Comparison of ENCODE assay signal across 2 cellular contexts in the genomic region with DNA sequence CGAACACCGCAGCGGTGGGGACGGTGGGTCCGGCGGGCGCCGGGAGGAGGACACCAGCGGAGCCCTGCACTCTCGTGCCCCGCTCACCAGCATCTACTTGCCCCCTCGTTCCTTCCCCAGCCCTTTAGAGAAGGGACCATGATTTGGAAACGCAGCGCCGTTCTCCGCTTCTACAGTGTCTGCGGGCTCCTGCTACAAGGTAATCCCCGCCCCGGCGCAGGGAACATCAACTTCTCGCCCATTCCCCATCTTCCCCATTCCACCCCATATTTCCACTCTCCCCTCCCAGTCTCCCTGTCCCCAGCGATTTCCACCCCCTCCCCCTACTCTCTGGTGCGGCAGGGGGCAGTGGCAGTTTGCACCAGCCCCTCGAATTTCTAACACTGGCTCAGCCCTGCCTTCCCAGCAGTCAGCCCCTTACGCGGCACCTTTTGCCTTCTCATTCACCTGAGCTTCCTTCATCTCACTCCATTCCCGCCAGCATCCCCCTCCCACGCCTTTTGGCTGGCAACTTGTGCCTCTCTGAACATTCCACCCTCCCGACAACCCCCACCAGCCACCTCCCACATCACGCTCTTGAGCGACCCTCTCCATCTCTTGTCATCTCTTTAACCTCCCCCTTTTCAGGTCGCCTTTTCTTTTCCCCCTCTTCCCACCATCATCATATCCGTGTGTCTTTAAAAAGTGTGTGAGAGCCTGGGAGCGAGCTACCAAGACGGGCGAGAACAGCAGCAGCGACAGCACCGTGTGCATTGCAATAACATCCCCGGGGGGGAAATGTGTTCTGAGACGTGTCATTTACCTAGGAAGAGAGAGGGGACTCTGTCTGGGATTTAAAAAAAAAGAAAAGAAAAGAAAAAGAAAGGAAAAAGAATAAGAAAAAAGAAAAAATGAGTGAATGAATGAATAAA.
A peak's percentile ranks its signal among the peaks of the same experiment; 100 is the strongest.
TF ChIP-seq lines count a peak whose summit lies in the region.

No MANE protein-coding gene starts in this region.

TF ChIP-seq in HEK293, 187 proteins besides CTCF, POLR2A, EP300 and RAD21 (continued from another document):
- TF ChIP-seq, protein P1, sequence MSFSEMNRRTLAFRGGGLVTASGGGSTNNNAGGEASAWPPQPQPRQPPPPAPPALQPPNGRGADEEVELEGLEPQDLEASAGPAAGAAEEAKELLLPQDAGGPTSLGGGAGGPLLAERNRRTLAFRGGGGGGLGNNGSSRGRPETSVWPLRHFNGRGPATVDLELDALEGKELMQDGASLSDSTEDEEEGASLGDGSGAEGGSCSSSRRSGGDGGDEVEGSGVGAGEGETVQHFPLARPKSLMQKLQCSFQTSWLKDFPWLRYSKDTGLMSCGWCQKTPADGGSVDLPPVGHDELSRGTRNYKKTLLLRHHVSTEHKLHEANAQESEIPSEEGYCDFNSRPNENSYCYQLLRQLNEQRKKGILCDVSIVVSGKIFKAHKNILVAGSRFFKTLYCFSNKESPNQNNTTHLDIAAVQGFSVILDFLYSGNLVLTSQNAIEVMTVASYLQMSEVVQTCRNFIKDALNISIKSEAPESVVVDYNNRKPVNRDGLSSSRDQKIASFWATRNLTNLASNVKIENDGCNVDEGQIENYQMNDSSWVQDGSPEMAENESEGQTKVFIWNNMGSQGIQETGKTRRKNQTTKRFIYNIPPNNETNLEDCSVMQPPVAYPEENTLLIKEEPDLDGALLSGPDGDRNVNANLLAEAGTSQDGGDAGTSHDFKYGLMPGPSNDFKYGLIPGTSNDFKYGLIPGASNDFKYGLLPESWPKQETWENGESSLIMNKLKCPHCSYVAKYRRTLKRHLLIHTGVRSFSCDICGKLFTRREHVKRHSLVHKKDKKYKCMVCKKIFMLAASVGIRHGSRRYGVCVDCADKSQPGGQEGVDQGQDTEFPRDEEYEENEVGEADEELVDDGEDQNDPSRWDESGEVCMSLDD (tag by site-specific recombination; IDR thresholded peaks at IDR 0.05) = no peak
- TF ChIP-seq ZNF658 (tag by site-specific recombination; IDR thresholded peaks at IDR 0.05) (no peak), YY1 (tag by site-specific recombination; IDR thresholded peaks at IDR 0.05) (no peak), ZNF660 (tag by site-specific recombination; IDR thresholded peaks at IDR 0.05) (no peak), ZNF792 (tag by site-specific recombination; IDR thresholded peaks at IDR 0.05) (no peak), SP3 (tag by site-specific recombination; IDR thresholded peaks at IDR 0.05) (no peak), ZNF16 (tag by site-specific recombination; IDR thresholded peaks at IDR 0.05; ENCODE audit: low read depth) (no peak), ZNF544 (tag by site-specific recombination; IDR thresholded peaks at IDR 0.05) (no peak)
- TF ChIP-seq, protein P2, sequence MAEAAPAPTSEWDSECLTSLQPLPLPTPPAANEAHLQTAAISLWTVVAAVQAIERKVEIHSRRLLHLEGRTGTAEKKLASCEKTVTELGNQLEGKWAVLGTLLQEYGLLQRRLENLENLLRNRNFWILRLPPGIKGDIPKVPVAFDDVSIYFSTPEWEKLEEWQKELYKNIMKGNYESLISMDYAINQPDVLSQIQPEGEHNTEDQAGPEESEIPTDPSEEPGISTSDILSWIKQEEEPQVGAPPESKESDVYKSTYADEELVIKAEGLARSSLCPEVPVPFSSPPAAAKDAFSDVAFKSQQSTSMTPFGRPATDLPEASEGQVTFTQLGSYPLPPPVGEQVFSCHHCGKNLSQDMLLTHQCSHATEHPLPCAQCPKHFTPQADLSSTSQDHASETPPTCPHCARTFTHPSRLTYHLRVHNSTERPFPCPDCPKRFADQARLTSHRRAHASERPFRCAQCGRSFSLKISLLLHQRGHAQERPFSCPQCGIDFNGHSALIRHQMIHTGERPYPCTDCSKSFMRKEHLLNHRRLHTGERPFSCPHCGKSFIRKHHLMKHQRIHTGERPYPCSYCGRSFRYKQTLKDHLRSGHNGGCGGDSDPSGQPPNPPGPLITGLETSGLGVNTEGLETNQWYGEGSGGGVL (tag by site-specific recombination; IDR thresholded peaks at IDR 0.05) = 0 out of 2 replicates have a peak, but pooled peaks have one; percentile 21
- TF ChIP-seq, protein P3, sequence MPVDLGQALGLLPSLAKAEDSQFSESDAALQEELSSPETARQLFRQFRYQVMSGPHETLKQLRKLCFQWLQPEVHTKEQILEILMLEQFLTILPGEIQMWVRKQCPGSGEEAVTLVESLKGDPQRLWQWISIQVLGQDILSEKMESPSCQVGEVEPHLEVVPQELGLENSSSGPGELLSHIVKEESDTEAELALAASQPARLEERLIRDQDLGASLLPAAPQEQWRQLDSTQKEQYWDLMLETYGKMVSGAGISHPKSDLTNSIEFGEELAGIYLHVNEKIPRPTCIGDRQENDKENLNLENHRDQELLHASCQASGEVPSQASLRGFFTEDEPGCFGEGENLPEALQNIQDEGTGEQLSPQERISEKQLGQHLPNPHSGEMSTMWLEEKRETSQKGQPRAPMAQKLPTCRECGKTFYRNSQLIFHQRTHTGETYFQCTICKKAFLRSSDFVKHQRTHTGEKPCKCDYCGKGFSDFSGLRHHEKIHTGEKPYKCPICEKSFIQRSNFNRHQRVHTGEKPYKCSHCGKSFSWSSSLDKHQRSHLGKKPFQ (tag by site-specific recombination; IDR thresholded peaks at IDR 0.05) = no peak

TF ChIP-seq in SK-N-SH, 30 proteins besides CTCF, POLR2A, EP300 and RAD21 (continued from another document):
- TF ChIP-seq, protein P4, sequence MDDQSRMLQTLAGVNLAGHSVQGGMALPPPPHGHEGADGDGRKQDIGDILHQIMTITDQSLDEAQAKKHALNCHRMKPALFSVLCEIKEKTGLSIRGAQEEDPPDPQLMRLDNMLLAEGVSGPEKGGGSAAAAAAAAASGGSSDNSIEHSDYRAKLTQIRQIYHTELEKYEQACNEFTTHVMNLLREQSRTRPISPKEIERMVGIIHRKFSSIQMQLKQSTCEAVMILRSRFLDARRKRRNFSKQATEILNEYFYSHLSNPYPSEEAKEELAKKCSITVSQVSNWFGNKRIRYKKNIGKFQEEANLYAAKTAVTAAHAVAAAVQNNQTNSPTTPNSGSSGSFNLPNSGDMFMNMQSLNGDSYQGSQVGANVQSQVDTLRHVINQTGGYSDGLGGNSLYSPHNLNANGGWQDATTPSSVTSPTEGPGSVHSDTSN (IDR thresholded peaks at IDR 0.05) = no peak
- TF ChIP-seq ELF1 (IDR thresholded peaks at IDR 0.05) (no peak), POLR2AphosphoS5 (IDR thresholded peaks at IDR 0.05; ENCODE audit: low read depth, low read length) (no peak), GATA2 (CRISPR knock-in tag; IDR thresholded peaks at IDR 0.05) (no peak), NFIC (IDR thresholded peaks at IDR 0.05; ENCODE audit: borderline replicate concordance) (no peak), FOSL2 (IDR thresholded peaks at IDR 0.05; ENCODE audit: borderline replicate concordance, low read depth) (no peak), SIN3A (IDR thresholded peaks at IDR 0.05; ENCODE audit: borderline replicate concordance, low read depth, low read length) (no peak), RXRA (IDR thresholded peaks at IDR 0.05; ENCODE audit: borderline replicate concordance, low read depth) (no peak)
- TF ChIP-seq, protein P5, sequence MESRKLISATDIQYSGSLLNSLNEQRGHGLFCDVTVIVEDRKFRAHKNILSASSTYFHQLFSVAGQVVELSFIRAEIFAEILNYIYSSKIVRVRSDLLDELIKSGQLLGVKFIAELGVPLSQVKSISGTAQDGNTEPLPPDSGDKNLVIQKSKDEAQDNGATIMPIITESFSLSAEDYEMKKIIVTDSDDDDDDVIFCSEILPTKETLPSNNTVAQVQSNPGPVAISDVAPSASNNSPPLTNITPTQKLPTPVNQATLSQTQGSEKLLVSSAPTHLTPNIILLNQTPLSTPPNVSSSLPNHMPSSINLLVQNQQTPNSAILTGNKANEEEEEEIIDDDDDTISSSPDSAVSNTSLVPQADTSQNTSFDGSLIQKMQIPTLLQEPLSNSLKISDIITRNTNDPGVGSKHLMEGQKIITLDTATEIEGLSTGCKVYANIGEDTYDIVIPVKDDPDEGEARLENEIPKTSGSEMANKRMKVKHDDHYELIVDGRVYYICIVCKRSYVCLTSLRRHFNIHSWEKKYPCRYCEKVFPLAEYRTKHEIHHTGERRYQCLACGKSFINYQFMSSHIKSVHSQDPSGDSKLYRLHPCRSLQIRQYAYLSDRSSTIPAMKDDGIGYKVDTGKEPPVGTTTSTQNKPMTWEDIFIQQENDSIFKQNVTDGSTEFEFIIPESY (IDR thresholded peaks at IDR 0.05; ENCODE audit: borderline replicate concordance, low read depth) = no peak
- TF ChIP-seq, protein P6, sequence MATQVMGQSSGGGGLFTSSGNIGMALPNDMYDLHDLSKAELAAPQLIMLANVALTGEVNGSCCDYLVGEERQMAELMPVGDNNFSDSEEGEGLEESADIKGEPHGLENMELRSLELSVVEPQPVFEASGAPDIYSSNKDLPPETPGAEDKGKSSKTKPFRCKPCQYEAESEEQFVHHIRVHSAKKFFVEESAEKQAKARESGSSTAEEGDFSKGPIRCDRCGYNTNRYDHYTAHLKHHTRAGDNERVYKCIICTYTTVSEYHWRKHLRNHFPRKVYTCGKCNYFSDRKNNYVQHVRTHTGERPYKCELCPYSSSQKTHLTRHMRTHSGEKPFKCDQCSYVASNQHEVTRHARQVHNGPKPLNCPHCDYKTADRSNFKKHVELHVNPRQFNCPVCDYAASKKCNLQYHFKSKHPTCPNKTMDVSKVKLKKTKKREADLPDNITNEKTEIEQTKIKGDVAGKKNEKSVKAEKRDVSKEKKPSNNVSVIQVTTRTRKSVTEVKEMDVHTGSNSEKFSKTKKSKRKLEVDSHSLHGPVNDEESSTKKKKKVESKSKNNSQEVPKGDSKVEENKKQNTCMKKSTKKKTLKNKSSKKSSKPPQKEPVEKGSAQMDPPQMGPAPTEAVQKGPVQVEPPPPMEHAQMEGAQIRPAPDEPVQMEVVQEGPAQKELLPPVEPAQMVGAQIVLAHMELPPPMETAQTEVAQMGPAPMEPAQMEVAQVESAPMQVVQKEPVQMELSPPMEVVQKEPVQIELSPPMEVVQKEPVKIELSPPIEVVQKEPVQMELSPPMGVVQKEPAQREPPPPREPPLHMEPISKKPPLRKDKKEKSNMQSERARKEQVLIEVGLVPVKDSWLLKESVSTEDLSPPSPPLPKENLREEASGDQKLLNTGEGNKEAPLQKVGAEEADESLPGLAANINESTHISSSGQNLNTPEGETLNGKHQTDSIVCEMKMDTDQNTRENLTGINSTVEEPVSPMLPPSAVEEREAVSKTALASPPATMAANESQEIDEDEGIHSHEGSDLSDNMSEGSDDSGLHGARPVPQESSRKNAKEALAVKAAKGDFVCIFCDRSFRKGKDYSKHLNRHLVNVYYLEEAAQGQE (IDR thresholded peaks at IDR 0.05; ENCODE audit: low read depth, low read length) = no peak
- TF ChIP-seq, protein P7, sequence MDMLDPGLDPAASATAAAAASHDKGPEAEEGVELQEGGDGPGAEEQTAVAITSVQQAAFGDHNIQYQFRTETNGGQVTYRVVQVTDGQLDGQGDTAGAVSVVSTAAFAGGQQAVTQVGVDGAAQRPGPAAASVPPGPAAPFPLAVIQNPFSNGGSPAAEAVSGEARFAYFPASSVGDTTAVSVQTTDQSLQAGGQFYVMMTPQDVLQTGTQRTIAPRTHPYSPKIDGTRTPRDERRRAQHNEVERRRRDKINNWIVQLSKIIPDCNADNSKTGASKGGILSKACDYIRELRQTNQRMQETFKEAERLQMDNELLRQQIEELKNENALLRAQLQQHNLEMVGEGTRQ (IDR thresholded peaks at IDR 0.05; ENCODE audit: borderline replicate concordance, low read depth, low read length) = no peak
- TF ChIP-seq, protein P8, sequence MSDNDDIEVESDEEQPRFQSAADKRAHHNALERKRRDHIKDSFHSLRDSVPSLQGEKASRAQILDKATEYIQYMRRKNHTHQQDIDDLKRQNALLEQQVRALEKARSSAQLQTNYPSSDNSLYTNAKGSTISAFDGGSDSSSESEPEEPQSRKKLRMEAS (IDR thresholded peaks at IDR 0.05; ENCODE audit: low read depth) = no peak
TF ChIP-seq in SK-N-SH: peak in this region for 0.
